12 cellular contexts compared by ENCODE assay signal in the genomic region with DNA sequence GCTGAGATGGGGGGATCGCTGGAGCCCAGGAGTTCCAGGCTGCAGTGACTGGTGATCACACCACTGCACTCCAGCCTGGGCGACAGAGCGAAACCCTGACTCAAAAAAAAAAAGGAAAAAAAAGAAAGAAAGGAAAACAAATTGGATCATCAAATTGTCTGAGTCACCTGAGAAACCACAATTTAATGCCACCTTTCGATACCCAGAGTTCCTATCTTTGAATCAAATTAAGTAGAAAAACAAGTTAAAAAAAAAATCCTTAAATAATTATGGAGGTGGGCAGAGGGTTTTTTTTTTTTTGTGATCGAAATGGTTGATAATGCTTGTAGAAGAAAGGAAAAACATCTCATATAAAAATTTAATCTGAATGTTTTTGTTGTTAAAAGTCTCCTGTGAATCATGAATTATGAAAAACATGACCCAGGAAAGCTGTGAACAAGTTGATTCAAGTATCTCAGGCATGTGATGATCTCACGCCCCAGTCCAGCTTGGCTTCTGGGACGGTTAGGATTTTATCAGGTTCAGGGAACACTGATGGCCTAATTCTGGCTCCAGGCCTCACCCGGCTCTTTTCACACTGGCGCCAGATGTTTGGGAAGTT. TPM values are rescaled to one million over a fixed set of nuclear protein-coding genes. Genes with fewer than 3 reads are reported as not detected.
A peak's percentile ranks its signal among the peaks of the same experiment; 100 is the strongest.
DNase-seq lines count a peak whose midpoint lies in the region; ATAC-seq and TF ChIP-seq lines count a peak whose summit lies in the region.
"Had no signal": no experiment of that assay in that cellular context is flagged by ENCODE, and none has a peak within 500 bp of the region (broad histone marks: within the 10 kb centered on the region; RNA-seq: fewer than 3 reads in every experiment).

No MANE protein-coding gene starts in this region.

- intact Hi-C loops in mammary epithelial cell (cut with micrococcal nuclease), result loop anchor here (2.0 kb wide), 1 partner anchor 23 kb away; no protein-coding TSS in a partner anchor
- intact Hi-C loops in upper lobe of right lung (cut with DNase I), result no loop called here

- in situ Hi-C loops in mammary epithelial cell (cut with MboI; ENCODE audit: low sequenced_read_pairs in 2 of 2), result no loop called here

- BruUV-seq in mammary epithelial cell (replicated peaks; lab: Mats Ljungman, UMichigan), result no TSS peak

- no peaks in the 10 kb centered on the region for H4K20me1 ChIP-seq in mammary epithelial cell (ENCODE audit: insufficient read depth, low read length)

- peaks cover 19% of the 10 kb centered on the region for H3K27me3 Mint-ChIP-seq in HFFc6 (ENCODE audit: insufficient read depth)

- no peaks in the 10 kb centered on the region for H3K9me3 ChIP-seq in mammary epithelial cell (replicated peaks; ENCODE audit: insufficient read depth, low read length)
- no peaks in the 10 kb centered on the region for H3K9me3 ChIP-seq in upper lobe of right lung
- H3K9me3 ChIP-seq: ascending aorta, mucosa of descending colon had no signal

- H3K4me3 Mint-ChIP-seq in HFFc6, result no peak overlapping the region
- H3K4me3 Mint-ChIP-seq: stimulated activated effector memory CD8-positive, alpha-beta T cell treated with anti-CD3 and anti-CD28 coated beads, Interleukin-12 subunit alpha, Interleukin-12 subunit beta, amount 100 ng/mL, for 72 hours had no signal

- CTCF ChIA-PET in mammary epithelial cell (lab: Charles Lee; ENCODE audit: low non-redundant PET), result no interaction called here

- H2AFZ ChIP-seq in mammary epithelial cell (ENCODE audit: low read depth, low read length), result no peak overlapping the region

- dilution Hi-C loops in mammary epithelial cell (cut with HindIII; ENCODE audit: low sequenced_read_pairs), result no loop called here

- peak overlapping the region; percentile 70 for H3K4me2 ChIP-seq in mammary epithelial cell (ENCODE audit: insufficient read depth, low read depth, low read length)

- no peaks in the 10 kb centered on the region for H3K79me2 ChIP-seq in mammary epithelial cell (ENCODE audit: insufficient read depth, low read length)

- no peaks in the 10 kb centered on the region for H3K36me3 ChIP-seq in mammary epithelial cell (ENCODE audit: insufficient read depth, low read length)
- H3K36me3 ChIP-seq in upper lobe of right lung, result no peaks in the 10 kb centered on the region
- H3K36me3 ChIP-seq: ascending aorta had no signal

- peak overlapping the region in 1 of 3 experiments; percentile 41 for H3K4me3 ChIP-seq in mammary epithelial cell (replicated peaks in 1 of 3; ENCODE audit: insufficient read depth in 1 of 3, low read depth in 2 of 3, low read length in 3 of 3)
- H3K4me3 ChIP-seq in upper lobe of right lung, result no peak overlapping the region
- H3K4me3 ChIP-seq: ascending aorta, mucosa of descending colon had no signal

- no peak for ATAC-seq in upper lobe of right lung
- ATAC-seq: mucosa of descending colon; stimulated activated effector memory CD8-positive, alpha-beta T cell treated with anti-CD3 and anti-CD28 coated beads, Interleukin-12 subunit alpha, Interleukin-12 subunit beta, amount 100 ng/mL, for 72 hours had no signal

- H3K27me3 ChIP-seq in mammary epithelial cell (ENCODE audit: insufficient read depth, low read length), result no peaks in the 10 kb centered on the region
- no peaks in the 10 kb centered on the region for H3K27me3 ChIP-seq in upper lobe of right lung
- H3K27me3 ChIP-seq: ascending aorta had no signal

- TF ChIP-seq CTCF in HFFc6 (IDR thresholded peaks at IDR 0.05) (no peak), mammary epithelial cell (conservative IDR thresholded peaks at IDR 0.05 in 1 of 2, IDR thresholded peaks at IDR 0.05 in 1 of 2; ENCODE audit: extremely low read depth in 1 of 2, insufficient read depth in 1 of 2, low read depth in 1 of 2, low read length in 2 of 2) (no peak), upper lobe of right lung (IDR thresholded peaks at IDR 0.05) (no peak)

- H3K4me1 ChIP-seq in mammary epithelial cell (ENCODE audit: insufficient read depth, low read length) (peaks cover 6% of the 10 kb centered on the region), upper lobe of right lung (no peaks in the 10 kb centered on the region)
- H3K4me1 ChIP-seq: ascending aorta had no signal

- 8% methylated on average over 7 of the region's 9 CpGs for WGBS in mammary epithelial cell (ENCODE audit: low coverage, missing lambda C conversion rate)

- H3K9ac ChIP-seq in mammary epithelial cell (ENCODE audit: insufficient read depth, low read length), result peak overlapping the region; percentile 71

- no peak overlapping the region for H3K27ac Mint-ChIP-seq in HFFc6
- H3K27ac Mint-ChIP-seq: stimulated activated effector memory CD8-positive, alpha-beta T cell treated with anti-CD3 and anti-CD28 coated beads, Interleukin-12 subunit alpha, Interleukin-12 subunit beta, amount 100 ng/mL, for 72 hours had no signal

- DNase-seq in HFFc6 (peak; percentile 45), mammary epithelial cell (peak; percentile 93), iris pigment epithelial cell (ENCODE audit: low read depth) (peak; percentile 78), upper lobe of right lung (peak; percentile 6), activated T-cell treated with anti-CD3 and anti-CD28 coated beads for 4 hours (no peak), NCI-H2227 (lab: John Stamatoyannopoulos, UW; ENCODE audit: unreplicated experiment) (no peak), GDM1 (lab: John Stamatoyannopoulos, UW) (no peak)
- DNase-seq: mucosa of descending colon, NCI-H1048, NCI-H69 had no signal

- peaks cover 8% of the 10 kb centered on the region; the same call in 1 of the 2 replicates for H3K4me1 Mint-ChIP-seq in HFFc6 (ENCODE audit: low read depth)
- H3K4me1 Mint-ChIP-seq: stimulated activated effector memory CD8-positive, alpha-beta T cell treated with anti-CD3 and anti-CD28 coated beads, Interleukin-12 subunit alpha, Interleukin-12 subunit beta, amount 100 ng/mL, for 72 hours had no signal

- H3K9me3 Mint-ChIP-seq in HFFc6, result peaks cover 12% of the 10 kb centered on the region; the same call in 1 of the 2 replicates
- H3K9me3 Mint-ChIP-seq: stimulated activated effector memory CD8-positive, alpha-beta T cell treated with anti-CD3 and anti-CD28 coated beads, Interleukin-12 subunit alpha, Interleukin-12 subunit beta, amount 100 ng/mL, for 72 hours had no signal

- no peaks in the 10 kb centered on the region for H3K36me3 Mint-ChIP-seq in HFFc6 (ENCODE audit: low read depth)
- H3K36me3 Mint-ChIP-seq: stimulated activated effector memory CD8-positive, alpha-beta T cell treated with anti-CD3 and anti-CD28 coated beads, Interleukin-12 subunit alpha, Interleukin-12 subunit beta, amount 100 ng/mL, for 72 hours had no signal

- H3K27ac ChIP-seq in mammary epithelial cell (ENCODE audit: insufficient read depth, low read depth, low read length) (peak overlapping the region; percentile 97), upper lobe of right lung (no peak overlapping the region)
- H3K27ac ChIP-seq: ascending aorta had no signal

RNA-seq across cellular contexts. Expression of a gene that starts 25.3 kb away (rescaled TPM):
- 10 to 100 TPM; 46.9 to 64.2 (median 51.6) TPM for total RNA-seq in HFFc6 (2021; fragmentation: NEBNext Ultra II Directional; extraction: Animal tissue kit (Norgen Biotek cat#: 25700))
- total RNA-seq in mammary epithelial cell (10 to 100 TPM; 23.0 to 45.6 TPM), upper lobe of right lung (132 TPM)
- polyA plus RNA-seq in mammary epithelial cell, result 13.5 TPM
- polyA minus RNA-seq in mammary epithelial cell, result 14.4 TPM

Comparison
In these comparisons a context has a peak if more than half of its experiments do, and no peak if none do; other contexts are left out.
1. DNase-seq: peak in HFFc6 (single experiment), mammary epithelial cell (single experiment), iris pigment epithelial cell (single experiment) and upper lobe of right lung (single experiment); none in activated T-cell treated with anti-CD3 and anti-CD28 coated beads for 4 hours (single experiment), NCI-H2227 (single experiment) and GDM1 (single experiment).